In the genomic region with DNA sequence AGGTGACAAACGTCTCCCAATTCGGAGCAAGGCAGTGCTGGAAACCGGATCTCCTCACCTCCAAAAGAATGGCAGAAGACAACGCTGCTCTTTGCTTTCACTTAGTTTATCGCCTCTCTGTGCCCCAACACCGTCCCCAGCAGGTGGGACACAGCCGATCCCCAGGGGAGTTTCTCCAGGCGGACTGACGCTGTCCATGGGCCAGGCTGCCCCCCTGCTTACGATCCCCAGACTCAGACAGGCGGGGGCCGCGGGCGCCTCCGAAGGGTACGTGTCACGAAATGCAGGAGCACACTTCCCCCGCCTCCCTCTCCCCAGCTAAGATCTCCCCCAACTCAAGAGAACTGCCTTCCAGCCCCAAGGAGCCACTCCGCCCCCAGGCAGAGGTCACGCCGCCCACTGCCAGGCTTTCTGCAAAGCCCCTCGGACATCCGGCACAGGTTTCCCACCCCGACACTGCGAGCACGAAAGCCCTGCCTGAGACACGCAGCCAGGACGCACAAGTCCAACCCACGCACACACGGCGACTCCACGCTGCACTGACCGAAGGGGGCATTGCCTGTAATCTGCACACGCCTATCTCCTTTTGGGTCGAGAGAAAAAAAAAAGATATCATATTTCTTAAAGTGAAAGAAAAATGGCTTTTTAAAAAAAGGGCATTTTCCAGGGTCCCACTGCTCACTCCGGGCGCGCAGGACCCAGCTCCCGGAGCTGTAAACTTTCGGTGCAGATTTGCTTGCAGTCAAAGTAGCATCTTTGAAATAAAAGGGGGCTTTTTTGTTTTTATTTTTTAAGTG, we compare ENCODE assay signal across 8 cellular contexts. TPM values are rescaled to one million over a fixed set of nuclear protein-coding genes. Genes with fewer than 3 reads are reported as not detected.
DNase-seq lines count a peak whose midpoint lies in the region; ATAC-seq and TF ChIP-seq lines count a peak whose summit lies in the region.

No MANE protein-coding gene starts in this region.

- DNase-seq in A172 (ENCODE audit: low spot score) (peak; percentile 32), GM10248 (ENCODE audit: extremely low spot score) (peak; percentile 40), activated gamma-delta T cell treated with Interleukin-2 at 50 U/mL for 16 hours (peak; percentile 18), Right ventricle myocardium superior (peak; percentile 86), non-pigmented ciliary epithelial cell (ENCODE audit: low read depth) (peak; percentile 70), DMS79 (lab: John Stamatoyannopoulos, UW) (no peak)

- no peaks in the 10 kb centered on the region for H3F3A ChIP-seq in Loucy (ENCODE audit: low read depth)

- peaks cover 11% of the 10 kb centered on the region; the same call in 1 of the 2 replicates for H3K36me3 ChIP-seq in Loucy (ENCODE audit: insufficient read depth, low read length)

- H2AFZ ChIP-seq in Loucy (ENCODE audit: low read length) = peak overlapping the region; percentile 68; the same call in 1 of the 2 replicates

- intact Hi-C loops in Right ventricle myocardium superior (cut with DNase I) = loop anchor here (2.0 to 10.0 kb wide), 2 partner anchors 206 to 294 kb away; no protein-coding TSS in a partner anchor

- no peaks in the 10 kb centered on the region for H3K9me3 ChIP-seq in Loucy (ENCODE audit: insufficient read depth, low read depth, low read length)

- H3K9me2 ChIP-seq in Loucy (replicated peaks; ENCODE audit: low read depth, low read length) = no peaks in the 10 kb centered on the region

- POLR2A ChIA-PET in GM10248 (lab: Yijun Ruan, JAX) = no interaction called here

- H3K4me2 ChIP-seq in Loucy (ENCODE audit: low read depth, low read length, poor library complexity, severe bottlenecking) = peak overlapping the region; percentile 83

- ATAC-seq in Right ventricle myocardium superior (ENCODE audit: poor library complexity) (peak; percentile 46), GM18861 (IDR thresholded peaks at IDR 0.05; ENCODE audit: unreplicated experiment) (no peak)

- H3K9ac ChIP-seq in Loucy (ENCODE audit: low read depth, low read length, poor library complexity, severe bottlenecking) = peak overlapping the region; percentile 88

- TF ChIP-seq CTCF in GM10248 (IDR thresholded peaks at IDR 0.05; ENCODE audit: control extremely low read depth, extremely low read depth, low read depth, missing control alignments) = peak; percentile 27
- TF ChIP-seq CTCF in Loucy (conservative IDR thresholded peaks at IDR 0.05; ENCODE audit: low read length) = peak; percentile 31

- peaks cover 47% of the 10 kb centered on the region for H4K20me1 ChIP-seq in Loucy (ENCODE audit: insufficient read depth, low read length, poor library complexity, severe bottlenecking)

- H3K27me3 ChIP-seq in Loucy (ENCODE audit: insufficient read depth, low read length, poor library complexity, severe bottlenecking) = no peaks in the 10 kb centered on the region

- H3K79me2 ChIP-seq in Loucy (ENCODE audit: insufficient read depth, low read length) = peaks cover 63% of the 10 kb centered on the region

- peak overlapping the region; percentile 90 for H3K4me3 ChIP-seq in Loucy (ENCODE audit: low read length, poor library complexity, severe bottlenecking)

- CTCF ChIA-PET in GM10248 (lab: Yijun Ruan, JAX) = interaction anchor here (0.9 to 1.7 kb wide), 3 partner anchors 10 to 21 kb away, joined by 3 to 4 read pairs (median 3); no protein-coding TSS in a partner anchor

- H3K4me1 ChIP-seq in Loucy (ENCODE audit: insufficient read depth, low read length, poor library complexity, severe bottlenecking) = peaks cover 49% of the 10 kb centered on the region

RNA-seq across cellular contexts. Expression of a gene that starts 1.9 kb away (rescaled TPM):
- total RNA-seq in A172 (2014; rRNA removed; shearing (Covaris generic)) = 2.6 and 3.3 TPM in 2 replicates
- 35.8 TPM for total RNA-seq in Right ventricle myocardium superior
